ENCODE assay signal across 8 cellular contexts in genomic region chr12:132489602-132490239, GRCh38. TPM values are rescaled to one million over a fixed set of nuclear protein-coding genes. Genes with fewer than 3 reads are reported as not detected.
DNase-seq lines count a peak whose midpoint lies in the region; ATAC-seq and TF ChIP-seq lines count a peak whose summit lies in the region.

FBRSL1 (plus strand) TSS chr12:132490151.

- no peaks in the 10 kb centered on the region for H3K9me3 ChIP-seq in WERI-Rb-1 (ENCODE audit: severe bottlenecking)
- H3K9me3 ChIP-seq in skeletal muscle tissue (ENCODE audit: control insufficient read depth in 3 of 3, low read length in 3 of 3), result no peaks in the 10 kb centered on the region

- H3K27ac ChIP-seq in WERI-Rb-1 (peak within 1 kb of the TSS; percentile 67), skeletal muscle tissue (ENCODE audit: low read depth, low read length) (peak within 1 kb of the TSS; percentile 36)

- H3K27me3 ChIP-seq in WERI-Rb-1 (ENCODE audit: insufficient read depth, low read depth, severe bottlenecking) (no peaks in the 10 kb centered on the region), skeletal muscle tissue (ENCODE audit: control insufficient read depth in 3 of 3, insufficient read depth in 3 of 3, low read length in 3 of 3) (no peaks in the 10 kb centered on the region)

- H3K4me3 ChIP-seq in WERI-Rb-1 (ENCODE audit: low read depth, low read length) (peak within 1 kb of the TSS; percentile 61), skeletal muscle tissue (ENCODE audit: low read length in 3 of 3) (peak within 1 kb of the TSS; percentile 74 to 83 (median 81))

- H3K9ac ChIP-seq in skeletal muscle tissue (ENCODE audit: low read depth in 1 of 3, low read length in 3 of 3), result peak within 1 kb of the TSS; percentile 75 to 83 (median 80)

- DNase-seq in SIG-M5 treated with dmso at 0.1 percent for 504 hours (lab: John Stamatoyannopoulos, UW; ENCODE audit: unreplicated experiment), result peak; percentile 89
- DNase-seq in SIG-M5 (lab: John Stamatoyannopoulos, UW), result no peak
- DNase-seq in NCI-H2196 (lab: John Stamatoyannopoulos, UW; ENCODE audit: unreplicated experiment), result peak; percentile 97
- DNase-seq in WERI-Rb-1, result peak; percentile 88
- peak; percentile 90 to 97 for DNase-seq in T47D (ENCODE audit: low read depth in 1 of 2, low spot score in 1 of 2)
- DNase-seq in iPS-NIHi11 (ENCODE audit: low spot score), result peak; percentile 99

- in situ Hi-C loops in T47D (cut with HindIII; ENCODE audit: low pct_unique_long_range_greater_than_20kb, low sequenced_read_pairs), result no loop called here

- H3K36me3 ChIP-seq in WERI-Rb-1, result peaks cover 29% of the 10 kb centered on the region
- peaks cover 2 to 5% (median 5%) of the 10 kb centered on the region in 3 donors for H3K36me3 ChIP-seq in skeletal muscle tissue (ENCODE audit: control insufficient read depth in 3 of 3, insufficient read depth in 3 of 3, low read length in 3 of 3)

- 0 out of 2 replicates have a peak, but pooled peaks have one; percentile 4 for TF ChIP-seq CTCF in WERI-Rb-1 (IDR thresholded peaks at IDR 0.05; ENCODE audit: low read depth, low read length)

- ATAC-seq in HG03097 (IDR thresholded peaks at IDR 0.05; ENCODE audit: low FRiP score, unreplicated experiment), result peak; percentile 42

- peaks cover 40 to 45% (median 41%) of the 10 kb centered on the region in 3 donors for H3K4me1 ChIP-seq in skeletal muscle tissue (ENCODE audit: control insufficient read depth in 3 of 3, insufficient read depth in 3 of 3, low read length in 3 of 3)

RNA-seq across cellular contexts. Expression of gene FBRSL1, which starts in this region (rescaled TPM):
- total RNA-seq in skeletal muscle tissue, result 6.8 TPM
